16 cellular contexts compared by ENCODE assay signal in genomic region chr20:40275738-40276137, GRCh38.
"Had no signal": no experiment of that assay in that cellular context is flagged by ENCODE, and none has a peak within 500 bp of the region (broad histone marks: within the 10 kb centered on the region; RNA-seq: fewer than 3 reads in every experiment).

No MANE protein-coding gene starts in this region.

- ATAC-seq: activated CD8-positive, alpha-beta memory T cell treated with anti-CD3 and anti-CD28 coated beads, Interleukin-2, amount 10 ng/mL, durations not matched to agents 7 days and 5 days; activated T-cell treated with anti-CD3 and anti-CD28 coated beads, Interleukin-2, amount 50 U/mL, for 4 hours; stimulated activated naive CD8-positive, alpha-beta T cell treated with anti-CD3 and anti-CD28 coated beads, Interleukin-15, amount 100 ng/mL, for 72 hours had no signal

- H3K36me3 Mint-ChIP-seq: activated CD8-positive, alpha-beta memory T cell treated with anti-CD3 and anti-CD28 coated beads, Interleukin-2, amount 10 ng/mL, durations not matched to agents 7 days and 5 days; activated naive CD8-positive, alpha-beta T cell treated with anti-CD3 and anti-CD28 coated beads for 36 hours had no signal

- H3K27ac Mint-ChIP-seq: activated CD8-positive, alpha-beta memory T cell treated with anti-CD3 and anti-CD28 coated beads, Interleukin-2, amount 10 ng/mL, durations not matched to agents 7 days and 5 days; activated naive CD8-positive, alpha-beta T cell treated with anti-CD3 and anti-CD28 coated beads for 36 hours; stimulated activated naive CD8-positive, alpha-beta T cell treated with anti-CD3 and anti-CD28 coated beads, Interleukin-15, amount 100 ng/mL, for 72 hours had no signal

- H3K27me3 Mint-ChIP-seq: activated CD8-positive, alpha-beta memory T cell treated with anti-CD3 and anti-CD28 coated beads, Interleukin-2, amount 10 ng/mL, durations not matched to agents 7 days and 5 days; stimulated activated naive CD8-positive, alpha-beta T cell treated with anti-CD3 and anti-CD28 coated beads, Interleukin-15, amount 100 ng/mL, for 72 hours had no signal

- H3K4me1 Mint-ChIP-seq: activated CD8-positive, alpha-beta memory T cell treated with anti-CD3 and anti-CD28 coated beads, Interleukin-2, amount 10 ng/mL, durations not matched to agents 7 days and 5 days; activated naive CD8-positive, alpha-beta T cell treated with anti-CD3 and anti-CD28 coated beads for 36 hours; stimulated activated naive CD8-positive, alpha-beta T cell treated with anti-CD3 and anti-CD28 coated beads, Interleukin-15, amount 100 ng/mL, for 72 hours had no signal

- H3K4me1 ChIP-seq: breast epithelium had no signal

- H3K27me3 ChIP-seq: breast epithelium, esophagus muscularis mucosa, ovary had no signal

- H3K27ac ChIP-seq: esophagus muscularis mucosa, left ventricle myocardium inferior, ovary, thoracic aorta had no signal

- H3K9me3 Mint-ChIP-seq: activated naive CD8-positive, alpha-beta T cell treated with anti-CD3 and anti-CD28 coated beads for 36 hours; activated T-cell treated with anti-CD3 and anti-CD28 coated beads, Interleukin-2, amount 50 U/mL, for 4 hours; stimulated activated naive CD8-positive, alpha-beta T cell treated with anti-CD3 and anti-CD28 coated beads, Interleukin-15, amount 100 ng/mL, for 72 hours had no signal

- H3K4me3 Mint-ChIP-seq: activated CD8-positive, alpha-beta memory T cell treated with anti-CD3 and anti-CD28 coated beads, Interleukin-2, amount 10 ng/mL, durations not matched to agents 7 days and 5 days; activated naive CD8-positive, alpha-beta T cell treated with anti-CD3 and anti-CD28 coated beads for 36 hours; activated T-cell treated with anti-CD3 and anti-CD28 coated beads, Interleukin-2, amount 50 U/mL, for 4 hours; stimulated activated naive CD8-positive, alpha-beta T cell treated with anti-CD3 and anti-CD28 coated beads, Interleukin-15, amount 100 ng/mL, for 72 hours had no signal

- DNase-seq: activated CD4-positive, CD25-positive, alpha-beta regulatory T cell; activated CD8-positive, alpha-beta memory T cell treated with anti-CD3 and anti-CD28 coated beads, Interleukin-2, amount 10 ng/mL, durations not matched to agents 7 days and 5 days; activated gamma-delta T cell treated with Interleukin-2 at 50 U/mL for 16 hours; activated naive CD8-positive, alpha-beta T cell treated with anti-CD3 and anti-CD28 coated beads for 36 hours; activated T-cell treated with anti-CD3 and anti-CD28 coated beads, Interleukin-2, amount 50 U/mL, for 4 hours; anterior cingulate cortex; foreskin fibroblast; head of caudate nucleus; kidney; ovary; stimulated activated CD4-positive, alpha-beta T cell treated with anti-CD3 and anti-CD28 coated beads, Interleukin-4, amount 100 ng/mL, for 24 hours; stimulated activated naive CD8-positive, alpha-beta T cell treated with anti-CD3 and anti-CD28 coated beads, Interleukin-15, amount 100 ng/mL, for 72 hours had no signal

- H3K4me3 ChIP-seq: breast epithelium, esophagus muscularis mucosa, left ventricle myocardium inferior, ovary, thoracic aorta had no signal

- H3K9me3 ChIP-seq: breast epithelium, esophagus muscularis mucosa, left ventricle myocardium inferior, ovary, thoracic aorta had no signal

- H3K36me3 ChIP-seq: breast epithelium, esophagus muscularis mucosa, left ventricle myocardium inferior, ovary, thoracic aorta had no signal
